Comparison of ENCODE assay signal across 11 cellular contexts in genomic region chr1:165900576-165901380, GRCh38.
DNase-seq lines count a peak whose midpoint lies in the region; ATAC-seq, FAIRE-seq and TF ChIP-seq lines count a peak whose summit lies in the region.
"Had no signal": no experiment of that assay in that cellular context is flagged by ENCODE, and none has a peak within 500 bp of the region (broad histone marks: within the 10 kb centered on the region; RNA-seq: fewer than 3 reads in every experiment).

No MANE protein-coding gene starts in this region.

- H3K4me3 ChIP-seq in astrocyte (ENCODE audit: insufficient read depth, low read depth, low read length) (no peak overlapping the region), tibial artery (no peak overlapping the region)
- H3K4me3 ChIP-seq: A549, uterus had no signal

- H3K79me2 ChIP-seq in astrocyte (ENCODE audit: insufficient read depth, low read length) = peaks cover 43% of the 10 kb centered on the region

- TF ChIP-seq CTCF in astrocyte (IDR thresholded peaks at IDR 0.05; ENCODE audit: insufficient read depth, low read depth, low read length) (no peak), tibial artery (IDR thresholded peaks at IDR 0.05) (no peak)

- H3K4me2 ChIP-seq in astrocyte (ENCODE audit: low read length) = peak overlapping the region; percentile 14
- H3K4me2 ChIP-seq: A549 had no signal

- FAIRE-seq in astrocyte (lab: Jason Lieb, UNC) = no peak
- FAIRE-seq: A549 had no signal

- peak overlapping the region; percentile 11 for H3K27ac Mint-ChIP-seq in activated T-cell treated with anti-CD3 and anti-CD28 coated beads, Interleukin-2, amount 50 U/mL, for 24 hours
- H3K27ac Mint-ChIP-seq in astrocyte (ENCODE audit: unreplicated experiment) = peak overlapping the region; percentile 70

- peaks cover 62% of the 10 kb centered on the region for H3K4me1 ChIP-seq in astrocyte (ENCODE audit: insufficient read depth, low read length)
- peaks cover 4 to 56% (median 44%) of the 10 kb centered on the region in 4 donors for H3K4me1 ChIP-seq in tibial artery

- DNase-seq in activated T-cell treated with anti-CD3 and anti-CD28 coated beads, Interleukin-2, amount 50 U/mL, for 24 hours = no peak
- DNase-seq in activated T-cell treated with anti-CD3 and anti-CD28 coated beads, Interleukin-2, amount 50 U/mL, for 1 hour = no peak
- no peak for DNase-seq in astrocyte (ENCODE audit: low read depth)
- peak; percentile 55 for DNase-seq in kidney glomerular epithelial cell (lab: John Stamatoyannopoulos, UW)
- peak; percentile 36 to 71 for DNase-seq in tibial artery
- no peak for DNase-seq in SKM-1 treated with dmso at 0.1 percent for 144 hours (lab: John Stamatoyannopoulos, UW; ENCODE audit: unreplicated experiment)
- no peak for DNase-seq in LoVo (ENCODE audit: low spot score)
- DNase-seq: KG1, uterus had no signal

- peak overlapping the region; percentile 79 for H3K9ac ChIP-seq in astrocyte (ENCODE audit: low read length)

- H3K36me3 Mint-ChIP-seq in activated T-cell treated with anti-CD3 and anti-CD28 coated beads, Interleukin-2, amount 50 U/mL, for 24 hours (ENCODE audit: low read depth) = peaks cover 91% of the 10 kb centered on the region
- H3K36me3 Mint-ChIP-seq in astrocyte (ENCODE audit: low read depth, unreplicated experiment) = peaks cover 24% of the 10 kb centered on the region

- peak overlapping the region; percentile 98 for H3K27ac ChIP-seq in astrocyte (ENCODE audit: low read depth, low read length)
- peak overlapping the region; percentile 75 to 79 for H3K27ac ChIP-seq in tibial artery
- H3K27ac ChIP-seq: A549 had no signal

- no peaks in the 10 kb centered on the region for H3K27me3 Mint-ChIP-seq in activated T-cell treated with anti-CD3 and anti-CD28 coated beads, Interleukin-2, amount 50 U/mL, for 24 hours
- no peaks in the 10 kb centered on the region for H3K27me3 Mint-ChIP-seq in astrocyte (ENCODE audit: low read depth, unreplicated experiment)

- no peaks in the 10 kb centered on the region for H3K9me3 Mint-ChIP-seq in activated T-cell treated with anti-CD3 and anti-CD28 coated beads, Interleukin-2, amount 50 U/mL, for 24 hours
- H3K9me3 Mint-ChIP-seq in astrocyte (ENCODE audit: unreplicated experiment) = no peaks in the 10 kb centered on the region

- ATAC-seq in GM18517 (IDR thresholded peaks at IDR 0.05; ENCODE audit: unreplicated experiment) = no peak
- ATAC-seq: A549 had no signal

- H3K4me3 Mint-ChIP-seq in activated T-cell treated with anti-CD3 and anti-CD28 coated beads, Interleukin-2, amount 50 U/mL, for 24 hours = no peak overlapping the region
- H3K4me3 Mint-ChIP-seq in astrocyte (ENCODE audit: unreplicated experiment) = no peak overlapping the region

- H3K36me3 ChIP-seq in astrocyte (ENCODE audit: insufficient read depth, low read length) = peaks cover 8% of the 10 kb centered on the region
- peaks cover 0 to 19% (median 16%) of the 10 kb centered on the region in 3 donors for H3K36me3 ChIP-seq in tibial artery
- H3K36me3 ChIP-seq: uterus had no signal

- H3K4me1 Mint-ChIP-seq in activated T-cell treated with anti-CD3 and anti-CD28 coated beads, Interleukin-2, amount 50 U/mL, for 24 hours (ENCODE audit: low read depth) = peaks cover 10% of the 10 kb centered on the region
- H3K4me1 Mint-ChIP-seq in astrocyte (ENCODE audit: low read depth, unreplicated experiment) = peaks cover 70% of the 10 kb centered on the region

- H3K9me3 ChIP-seq in astrocyte (ENCODE audit: insufficient read depth, low read depth, low read length) (no peaks in the 10 kb centered on the region), tibial artery (no peaks in the 10 kb centered on the region)
- H3K9me3 ChIP-seq: A549, uterus had no signal

- H2AFZ ChIP-seq in astrocyte (ENCODE audit: low read depth, low read length) = no peak overlapping the region

- intact Hi-C loops in tibial artery (cut with DNase I; ENCODE audit: low total_unique reads) = no loop called here

- H4K20me1 ChIP-seq in astrocyte (ENCODE audit: insufficient read depth, low read length) = no peaks in the 10 kb centered on the region

- H3K27me3 ChIP-seq in astrocyte (ENCODE audit: insufficient read depth, low read length) (no peaks in the 10 kb centered on the region), tibial artery (no peaks in the 10 kb centered on the region)
- H3K27me3 ChIP-seq: uterus had no signal

Comparison
In these comparisons a context has a peak if more than half of its experiments do, and no peak if none do; other contexts are left out.
1. DNase-seq: peak in kidney glomerular epithelial cell (single experiment) and tibial artery (2 of 2); none in activated T-cell treated with anti-CD3 and anti-CD28 coated beads, Interleukin-2, amount 50 U/mL, for 24 hours (single experiment), activated T-cell treated with anti-CD3 and anti-CD28 coated beads, Interleukin-2, amount 50 U/mL, for 1 hour (single experiment), astrocyte (single experiment), SKM-1 treated with dmso at 0.1 percent for 144 hours (single experiment) and LoVo (single experiment).